8 cellular contexts compared by ENCODE assay signal in the genomic region with DNA sequence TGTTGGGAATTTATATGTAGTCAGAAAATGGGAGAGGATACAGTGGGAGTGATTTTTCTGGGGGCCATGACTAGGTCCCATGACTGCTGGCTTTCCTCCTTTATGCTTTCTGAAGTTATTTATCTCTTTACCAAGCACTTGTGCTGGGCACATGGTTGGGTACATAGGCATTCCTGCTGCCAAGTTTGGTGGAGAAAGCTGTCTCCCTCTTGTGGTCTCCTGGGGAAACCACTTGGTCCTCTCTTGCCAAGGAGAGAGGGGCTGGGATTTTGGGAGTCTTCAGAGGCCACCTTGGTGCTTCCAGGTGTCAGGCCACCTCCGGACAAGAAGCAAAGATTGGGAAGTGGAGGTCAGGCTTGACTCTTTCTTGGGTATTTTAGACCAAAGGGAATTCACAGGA.
DNase-seq lines count a peak whose midpoint lies in the region; ATAC-seq and TF ChIP-seq lines count a peak whose summit lies in the region.

No MANE protein-coding gene starts in this region.

- no peak overlapping the region for H3K4me3 ChIP-seq in astrocyte of the spinal cord (ENCODE audit: low read depth, low read length)

- DNase-seq in NCI-H2196 (lab: John Stamatoyannopoulos, UW; ENCODE audit: unreplicated experiment) (peak; percentile 6), NCI-H2196 treated with DMSO at 0.1 percent for 48 hours (lab: John Stamatoyannopoulos, UW; ENCODE audit: unreplicated experiment) (no peak), NCI-H345 (lab: John Stamatoyannopoulos, UW) (peak; percentile 20), astrocyte of the spinal cord (ENCODE audit: low read depth, low spot score) (peak; percentile 15), medulla oblongata (ENCODE audit: extremely low spot score) (peak; percentile 8), hypothalamus (lab: John Stamatoyannopoulos, UW) (no peak)
- DNase-seq in effector CD8-positive, alpha-beta T cell (lab: John Stamatoyannopoulos, UW), result no peak

- ATAC-seq in HG03469 (IDR thresholded peaks at IDR 0.05; ENCODE audit: unreplicated experiment), result no peak

- TF ChIP-seq CTCF in astrocyte of the spinal cord (IDR thresholded peaks at IDR 0.05; ENCODE audit: low read depth, low read length), result peak; percentile 67

- in situ Hi-C loops in astrocyte of the spinal cord (cut with HindIII; ENCODE audit: low sequenced_read_pairs), result no loop called here

Comparison
In these comparisons a context has a peak if more than half of its experiments do, and no peak if none do; other contexts are left out.
1. DNase-seq: peak in NCI-H2196 (single experiment), NCI-H345 (single experiment), astrocyte of the spinal cord (single experiment) and medulla oblongata (single experiment); none in NCI-H2196 treated with DMSO at 0.1 percent for 48 hours (single experiment), effector CD8-positive, alpha-beta T cell (single experiment) and hypothalamus (0 of 51).